9 cellular contexts compared by ENCODE assay signal in the genomic region with DNA sequence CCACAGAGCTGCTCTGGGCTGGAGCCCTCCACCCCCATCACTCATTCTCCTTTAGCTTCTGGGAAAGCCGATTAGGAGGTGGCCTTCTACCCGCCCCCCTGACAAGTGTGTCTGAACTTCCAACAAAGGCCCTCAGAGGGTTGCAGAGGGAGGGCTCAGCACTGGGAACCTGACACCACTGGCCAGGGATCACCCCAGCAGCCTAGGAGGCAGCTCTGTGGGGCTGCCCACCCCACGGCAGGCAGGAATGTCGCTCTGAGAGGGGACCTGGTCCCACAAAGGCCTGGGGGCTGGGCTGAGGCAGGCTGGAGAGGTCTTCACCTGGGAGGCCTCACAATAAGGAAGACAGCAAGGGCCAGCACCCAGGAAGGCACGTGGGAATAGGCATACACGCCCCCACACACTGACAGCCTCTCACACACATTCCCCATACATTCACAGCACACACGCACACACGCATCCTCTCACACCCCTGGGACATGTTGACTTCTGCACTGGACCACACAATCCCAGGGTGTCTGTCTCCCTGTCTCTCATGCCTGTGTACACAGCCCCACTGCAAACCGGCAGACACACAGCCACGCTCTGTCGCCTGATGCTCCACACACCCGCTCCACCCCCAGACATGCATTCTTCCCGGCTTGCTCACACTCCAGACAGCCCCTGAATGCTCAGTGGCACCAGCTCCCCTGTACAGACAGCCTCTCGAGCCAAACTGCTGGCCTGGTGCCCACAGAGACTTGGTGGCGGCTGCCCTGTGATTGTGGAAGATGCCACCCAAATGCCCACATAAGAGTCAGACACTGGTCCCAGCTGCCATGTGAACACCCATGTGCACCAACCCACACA.
DNase-seq lines count a peak whose midpoint lies in the region; ATAC-seq and TF ChIP-seq lines count a peak whose summit lies in the region.
"Had no signal": no experiment of that assay in that cellular context is flagged by ENCODE, and none has a peak within 500 bp of the region (broad histone marks: within the 10 kb centered on the region; RNA-seq: fewer than 3 reads in every experiment).

No MANE protein-coding gene starts in this region.

- DNase-seq in EL: peak; percentile 91
- peak; percentile 40 for DNase-seq in NCI-H2029 treated with DMSO at 0.1 percent for 48 hours (lab: John Stamatoyannopoulos, UW)
- peak; percentile 79 for DNase-seq in choroid plexus epithelial cell (ENCODE audit: low read depth)
- peak; percentile 64 for DNase-seq in non-pigmented ciliary epithelial cell (ENCODE audit: low read depth)
- DNase-seq in putamen (ENCODE audit: low spot score): no peak
- no peak for DNase-seq in activated CD4-positive, alpha-beta T cell treated with anti-CD3 and anti-CD28 coated beads for 1 hour
- no peak for DNase-seq in activated CD8-positive, alpha-beta memory T cell treated with anti-CD3 and anti-CD28 coated beads, Interleukin-2, amount 50 U/mL, for 48 hours
- DNase-seq: NCI-H187 had no signal

- no peak overlapping the region for H3K4me3 ChIP-seq in choroid plexus epithelial cell (ENCODE audit: low read depth, low read length)

- no peak for TF ChIP-seq CTCF in choroid plexus epithelial cell (conservative IDR thresholded peaks at IDR 0.05; ENCODE audit: low read depth, low read length)

- no peak for ATAC-seq in GM18909 (IDR thresholded peaks at IDR 0.05; ENCODE audit: poor library complexity, unreplicated experiment)

Comparison
In these comparisons a context has a peak if more than half of its experiments do, and no peak if none do; other contexts are left out.
1. DNase-seq: peak in EL (single experiment), NCI-H2029 treated with DMSO at 0.1 percent for 48 hours (single experiment), choroid plexus epithelial cell (single experiment) and non-pigmented ciliary epithelial cell (single experiment); none in putamen (single experiment), activated CD4-positive, alpha-beta T cell treated with anti-CD3 and anti-CD28 coated beads for 1 hour (single experiment) and activated CD8-positive, alpha-beta memory T cell treated with anti-CD3 and anti-CD28 coated beads, Interleukin-2, amount 50 U/mL, for 48 hours (single experiment).